ENCODE assay signal across 35 cellular contexts in genomic region chr19:47039239-47039874, GRCh38. TPM values are rescaled to one million over a fixed set of nuclear protein-coding genes. Genes with fewer than 3 reads are reported as not detected.
"Had no signal": no experiment of that assay in that cellular context is flagged by ENCODE, and none has a peak within 500 bp of the region (broad histone marks: within the 10 kb centered on the region; RNA-seq: fewer than 3 reads in every experiment).

No MANE protein-coding gene starts in this region.

- H3K9me3 ChIP-seq: Peyer's patch had no signal

- FAIRE-seq: bronchial epithelial cell, TTC549 had no signal

- H3K4me3 ChIP-seq: Peyer's patch, SK-N-MC had no signal

- ATAC-seq: activated CD8-positive, alpha-beta T cell treated with anti-CD3 and anti-CD28 coated beads for 36 hours; activated T-cell treated with anti-CD3 and anti-CD28 coated beads, Interleukin-2, amount 50 U/mL, for 72 hours; activated T-helper 17 cell treated with anti-CD3 and anti-CD28 coated beads, Interleukin-2, amount 50 U/mL, for 72 hours; PC-3; Right ventricle myocardium inferior had no signal

- H3K27me3 ChIP-seq: Peyer's patch had no signal

- DNase-seq: activated CD4-positive, alpha-beta T cell treated with anti-CD3 and anti-CD28 coated beads, Interleukin-2, amount 10 ng/mL, durations not matched to agents 24 days and 14 days; activated CD4-positive, alpha-beta T cell treated with anti-CD3 and anti-CD28 coated beads, Interleukin-2, amount 50 U/mL, for 4 hours; activated CD8-positive, alpha-beta T cell treated with anti-CD3 and anti-CD28 coated beads for 36 hours; activated effector memory CD4-positive, alpha-beta T cell treated with anti-CD3 and anti-CD28 coated beads, Interleukin-2, amount 50 U/mL, for 16 hours; activated naive CD4-positive, alpha-beta T cell; activated naive CD4-positive, alpha-beta T cell treated with anti-CD3 and anti-CD28 coated beads, Interleukin-2, amount 50 U/mL, for 16 hours; activated T-cell treated with anti-CD3 and anti-CD28 coated beads, Interleukin-2, amount 50 U/mL, for 1 hour; activated T-cell treated with anti-CD3 and anti-CD28 coated beads, Interleukin-2, amount 50 U/mL, for 72 hours; anterior cingulate cortex; caudate nucleus; cerebellar nuclear complex; MM.1S; MV-4-11; NCI-H1092 treated with DMSO at 0.1 percent for 48 hours; NCI-H1417; NCI-H146; NCI-H187; NCI-H2029 treated with DMSO at 0.1 percent for 48 hours; NCI-H2107; NCI-H2171; NCI-H510A; NCI-H526; NCI-H748 treated with DMSO at 0.1 percent for 48 hours; NK-92 treated with Interleukin-12 subunit alpha and Interleukin-12 subunit beta, amount 100 ng/mL, for 24 hours; PC-3; Peyer's patch; RPMI8226; SIG-M5; T1000 had no signal

- H3K36me3 ChIP-seq: Peyer's patch had no signal

- H3K27ac ChIP-seq: Peyer's patch, SK-N-MC had no signal

RNA-seq across cellular contexts. Expression of gene NPAS1, which starts 19.7 kb away (rescaled TPM):
- total RNA-seq: Peyer's patch; Right ventricle myocardium inferior; T-helper 1 cell treated with Interleukin-12 subunit alpha and Interleukin-12 subunit beta and Interleukin-4 antibody, amounts not matched to agents 30 ng/mL and 1 ng/mL, for 36 hours had no signal
